ENCODE assay signal across 8 cellular contexts in genomic region chr7:88218428-88218745, GRCh38. TPM values are rescaled to one million over a fixed set of nuclear protein-coding genes. Genes with fewer than 3 reads are reported as not detected.
DNase-seq lines count a peak whose midpoint lies in the region; TF ChIP-seq lines count a peak whose summit lies in the region.

No MANE protein-coding gene starts in this region.

- H3K27ac ChIP-seq in SJSA1 (peak overlapping the region; percentile 36), fibroblast of lung (ENCODE audit: insufficient read depth, low read length) (peak overlapping the region; percentile 91)

- H3K9me3 ChIP-seq in SJSA1 (replicated peaks) (no peaks in the 10 kb centered on the region; the same call in 1 of the 2 replicates), fibroblast of lung (ENCODE audit: control insufficient read depth, insufficient read depth, low read depth, low read length) (no peaks in the 10 kb centered on the region)

- peaks cover 22% of the 10 kb centered on the region for H3K79me2 ChIP-seq in fibroblast of lung (ENCODE audit: control insufficient read depth, insufficient read depth, low read length)

- H3K9ac ChIP-seq in fibroblast of lung (ENCODE audit: insufficient read depth, low read length): no peak overlapping the region

- peaks cover 13% of the 10 kb centered on the region for H3K4me1 ChIP-seq in SJSA1 (replicated peaks)
- H3K4me1 ChIP-seq in fibroblast of lung (ENCODE audit: control insufficient read depth, extremely low read depth, insufficient read depth, low read length): peaks cover 4% of the 10 kb centered on the region

- H2AFZ ChIP-seq in fibroblast of lung (ENCODE audit: low read length): no peak overlapping the region

- DNase-seq in GM12864 (ENCODE audit: low read depth): no peak
- DNase-seq in SJSA1 (ENCODE audit: low read depth in 1 of 2, low spot score in 2 of 2): no peak
- DNase-seq in fibroblast of lung (ENCODE audit: low read depth in 2 of 2): no peak
- DNase-seq in skeletal muscle cell (ENCODE audit: low read depth): no peak
- DNase-seq in NCI-H82 (lab: John Stamatoyannopoulos, UW): no peak
- no peak for DNase-seq in NCI-H1105 (lab: John Stamatoyannopoulos, UW)
- DNase-seq in stimulated activated CD4-positive, alpha-beta T cell treated with anti-CD3 and anti-CD28 coated beads, Interleukin-4, amount 100 ng/mL, for 24 hours: no peak
- no peak for DNase-seq in stimulated activated CD4-positive, alpha-beta T cell treated with anti-CD3 and anti-CD28 coated beads, Interleukin-1b, Interleukin-23, amount 100 ng/mL, for 48 hours

- H3K4me2 ChIP-seq in fibroblast of lung (ENCODE audit: extremely low read depth, insufficient read depth, low read length): peak overlapping the region; percentile 91

- H3K36me3 ChIP-seq in SJSA1 (peaks cover 29% of the 10 kb centered on the region), fibroblast of lung (ENCODE audit: control insufficient read depth, insufficient read depth, low read length) (peaks cover 2% of the 10 kb centered on the region)

- H4K20me1 ChIP-seq in fibroblast of lung (ENCODE audit: control insufficient read depth, extremely low read depth, insufficient read depth, low read length): no peaks in the 10 kb centered on the region

- H3K27me3 ChIP-seq in SJSA1 (replicated peaks) (no peaks in the 10 kb centered on the region), fibroblast of lung (ENCODE audit: control insufficient read depth, insufficient read depth, low read length) (no peaks in the 10 kb centered on the region)

- H3K4me3 ChIP-seq in GM12864 (ENCODE audit: low read depth, low read length) (peak overlapping the region; percentile 97), SJSA1 (peak overlapping the region; percentile 92), fibroblast of lung (replicated peaks in 1 of 4; ENCODE audit: control extremely low read depth in 1 of 4, insufficient read depth in 1 of 4, low read depth in 3 of 4, low read length in 4 of 4) (peak overlapping the region; percentile 35 to 99 (median 70)), skeletal muscle cell (ENCODE audit: low read depth, low read length) (peak overlapping the region; percentile 96)

- no peak for TF ChIP-seq CTCF in GM12864 (IDR thresholded peaks at IDR 0.05; ENCODE audit: low read depth, low read length, missing control alignments)
- no peak for TF ChIP-seq CTCF in fibroblast of lung (conservative IDR thresholded peaks at IDR 0.05 in 1 of 2, IDR thresholded peaks at IDR 0.05 in 1 of 2; ENCODE audit: low read depth in 1 of 2, low read length in 2 of 2)

RNA-seq across cellular contexts. Expression of gene SRI, which starts 1.5 kb away (rescaled TPM):
- 75.6 and 103 TPM in 2 replicates for total RNA-seq in SJSA1 (2014; rRNA removed; shearing (Covaris generic))
- total RNA-seq in fibroblast of lung: 75.1 and 76.3 TPM in 2 replicates
- polyA plus RNA-seq in fibroblast of lung: 194 and 204 TPM in 2 replicates
- polyA plus RNA-seq in fibroblast of lung (2012): 156 and 169 TPM in 2 replicates
- polyA minus RNA-seq in fibroblast of lung (ENCODE audit: low replicate concordance): 46.4 and 56.8 TPM in 2 replicates
